ENCODE assay signal across 19 cellular contexts in the genomic region with DNA sequence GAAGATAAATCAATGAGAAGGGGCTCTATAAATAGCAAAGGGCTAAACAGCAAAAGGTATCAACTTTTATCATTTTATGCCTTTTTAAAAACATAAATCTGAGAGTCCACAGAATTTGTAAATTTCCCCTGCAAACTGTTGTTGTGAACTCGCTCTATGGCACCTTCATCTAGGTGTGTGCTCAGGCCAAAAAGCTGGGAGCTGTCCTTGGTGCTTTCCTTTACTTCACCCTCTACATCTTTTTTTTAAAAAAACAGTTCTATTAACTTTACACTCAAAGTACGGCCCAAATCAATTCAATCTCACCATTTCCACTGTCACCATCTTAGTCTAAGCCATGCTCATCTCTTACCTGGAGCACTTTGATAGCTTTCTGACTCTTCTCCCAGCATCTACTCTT.
DNase-seq lines count a peak whose midpoint lies in the region; ATAC-seq and TF ChIP-seq lines count a peak whose summit lies in the region.
"Had no signal": no experiment of that assay in that cellular context is flagged by ENCODE, and none has a peak within 500 bp of the region (broad histone marks: within the 10 kb centered on the region; RNA-seq: fewer than 3 reads in every experiment).

No MANE protein-coding gene starts in this region.

- in situ Hi-C loops in T47D (cut with HindIII; ENCODE audit: low pct_unique_long_range_greater_than_20kb, low sequenced_read_pairs) (no loop called here), mammary epithelial cell (cut with MboI; ENCODE audit: low sequenced_read_pairs in 2 of 2) (no loop called here)

- 73% methylated on average over 2 of the region's 2 CpGs for WGBS in mammary epithelial cell (ENCODE audit: low coverage, missing lambda C conversion rate)
- 52% methylated on average over 2 of the region's 2 CpGs for WGBS in hepatocyte (ENCODE audit: low lambda C conversion rate, missing lambda C conversion rate)

- H3K4me2 ChIP-seq in mammary epithelial cell (ENCODE audit: insufficient read depth, low read depth, low read length): no peak overlapping the region
- H3K4me2 ChIP-seq in PC-3 (ENCODE audit: low read length): no peak overlapping the region
- no peak overlapping the region for H3K4me2 ChIP-seq in hepatocyte
- no peak overlapping the region for H3K4me2 ChIP-seq in neural progenitor cell
- H3K4me2 ChIP-seq: BLaER1 treated with 17β-estradiol and CSF1 and Interleukin-3, amounts not matched to agents 10 nM and 100 nM had no signal

- H3K4me3 Mint-ChIP-seq in neural progenitor cell: no peak overlapping the region
- H3K4me3 Mint-ChIP-seq: CD8-positive, alpha-beta T cell had no signal

- H3K9me3 ChIP-seq in mammary epithelial cell (replicated peaks; ENCODE audit: insufficient read depth, low read length) (no peaks in the 10 kb centered on the region), PC-3 (ENCODE audit: low read length) (no peaks in the 10 kb centered on the region), hepatocyte (ENCODE audit: low read depth) (no peaks in the 10 kb centered on the region), neural progenitor cell (ENCODE audit: low read depth) (no peaks in the 10 kb centered on the region)
- H3K9me3 ChIP-seq: BLaER1 treated with 17β-estradiol and CSF1 and Interleukin-3, amounts not matched to agents 10 nM and 100 nM; SJSA1 had no signal

- TF ChIP-seq CTCF in mammary epithelial cell (conservative IDR thresholded peaks at IDR 0.05 in 1 of 2, IDR thresholded peaks at IDR 0.05 in 1 of 2; ENCODE audit: extremely low read depth in 1 of 2, insufficient read depth in 1 of 2, low read depth in 1 of 2, low read length in 2 of 2) (no peak), PC-3 (conservative IDR thresholded peaks at IDR 0.05; ENCODE audit: low read depth, low read length) (no peak), hepatocyte (IDR thresholded peaks at IDR 0.05; ENCODE audit: poor library complexity) (no peak), neural progenitor cell (IDR thresholded peaks at IDR 0.05) (no peak)

- CTCF ChIA-PET in mammary epithelial cell (lab: Charles Lee; ENCODE audit: low non-redundant PET) (no interaction called here), PC-3 (lab: Charles Lee) (no interaction called here)

- ATAC-seq in PC-3: peak; percentile 31; the same call in 1 of the 2 replicates
- ATAC-seq: CD8-positive, alpha-beta T cell; K562; Panc1 had no signal

- intact Hi-C loops in mammary epithelial cell (cut with micrococcal nuclease): no loop called here
- intact Hi-C loops in PC-3 (cut with micrococcal nuclease): no loop called here
- intact Hi-C loops in head of caudate nucleus (cut with DNase I): no loop called here

- peaks cover 6% of the 10 kb centered on the region for H3K27me3 Mint-ChIP-seq in neural progenitor cell (ENCODE audit: insufficient read depth, low read depth)

- H3K4me1 ChIP-seq in mammary epithelial cell (ENCODE audit: insufficient read depth, low read length) (no peaks in the 10 kb centered on the region), PC-3 (ENCODE audit: insufficient read depth, low read length) (no peaks in the 10 kb centered on the region), hepatocyte (ENCODE audit: insufficient read depth) (no peaks in the 10 kb centered on the region), neural progenitor cell (peaks cover 17% of the 10 kb centered on the region)
- H3K4me1 ChIP-seq: BLaER1 treated with 17β-estradiol and CSF1 and Interleukin-3, amounts not matched to agents 10 nM and 100 nM; SJSA1 had no signal

- no peak overlapping the region for H3K27ac ChIP-seq in mammary epithelial cell (ENCODE audit: insufficient read depth, low read depth, low read length)
- no peak overlapping the region for H3K27ac ChIP-seq in PC-3 (ENCODE audit: low read length)
- H3K27ac ChIP-seq in hepatocyte: no peak overlapping the region
- H3K27ac ChIP-seq in neural progenitor cell: no peak overlapping the region
- H3K27ac ChIP-seq: BLaER1 treated with 17β-estradiol and CSF1 and Interleukin-3, amounts not matched to agents 10 nM and 100 nM; SJSA1 had no signal

- H3K36me3 Mint-ChIP-seq in neural progenitor cell: no peaks in the 10 kb centered on the region
- H3K36me3 Mint-ChIP-seq: CD8-positive, alpha-beta T cell had no signal

- H3K9ac ChIP-seq in mammary epithelial cell (ENCODE audit: insufficient read depth, low read length): no peak overlapping the region
- H3K9ac ChIP-seq in PC-3 (ENCODE audit: low read length): no peak overlapping the region
- no peak overlapping the region for H3K9ac ChIP-seq in neural progenitor cell
- H3K9ac ChIP-seq: BLaER1 treated with 17β-estradiol and CSF1 and Interleukin-3, amounts not matched to agents 10 nM and 100 nM had no signal

- no peaks in the 10 kb centered on the region for H3K27me3 ChIP-seq in mammary epithelial cell (ENCODE audit: insufficient read depth, low read length)
- peaks cover 56% of the 10 kb centered on the region for H3K27me3 ChIP-seq in PC-3 (ENCODE audit: low read length)
- no peaks in the 10 kb centered on the region for H3K27me3 ChIP-seq in hepatocyte
- H3K27me3 ChIP-seq in neural progenitor cell: no peaks in the 10 kb centered on the region
- H3K27me3 ChIP-seq: BLaER1 treated with 17β-estradiol and CSF1 and Interleukin-3, amounts not matched to agents 10 nM and 100 nM; SJSA1 had no signal

- H3K27ac Mint-ChIP-seq in neural progenitor cell: no peak overlapping the region
- H3K27ac Mint-ChIP-seq: CD8-positive, alpha-beta T cell had no signal

- H3K4me3 ChIP-seq in mammary epithelial cell (replicated peaks in 1 of 3; ENCODE audit: insufficient read depth in 1 of 3, low read depth in 2 of 3, low read length in 3 of 3) (no peak overlapping the region), PC-3 (ENCODE audit: low read length) (no peak overlapping the region), hepatocyte (no peak overlapping the region), neural progenitor cell (no peak overlapping the region)
- H3K4me3 ChIP-seq: BLaER1 treated with 17β-estradiol and CSF1 and Interleukin-3, amounts not matched to agents 10 nM and 100 nM; K562; SJSA1 had no signal

- H3K9me3 Mint-ChIP-seq in neural progenitor cell: peaks cover 2% of the 10 kb centered on the region
- H3K9me3 Mint-ChIP-seq: CD8-positive, alpha-beta T cell had no signal

- BruUV-seq in mammary epithelial cell (replicated peaks; lab: Mats Ljungman, UMichigan): no TSS peak
- no TSS peak for BruUV-seq in PC-3 (replicated peaks; lab: Mats Ljungman, UMichigan)

- POLR2A ChIA-PET in PC-3 (lab: Charles Lee; ENCODE audit: unreplicated experiment): interaction anchor here (0.7 kb wide), 1 partner anchor 30 kb away, joined by 5 read pairs; no protein-coding TSS in a partner anchor

- no peaks in the 10 kb centered on the region for H3F3A ChIP-seq in PC-3 (ENCODE audit: low read length, unreplicated experiment)
- peaks cover 13% of the 10 kb centered on the region for H3F3A ChIP-seq in neural progenitor cell (ENCODE audit: low read depth)

- H3K36me3 ChIP-seq in mammary epithelial cell (ENCODE audit: insufficient read depth, low read length) (no peaks in the 10 kb centered on the region), PC-3 (ENCODE audit: low read depth, low read length) (no peaks in the 10 kb centered on the region), hepatocyte (replicated peaks; ENCODE audit: insufficient read depth, low read depth) (no peaks in the 10 kb centered on the region), neural progenitor cell (no peaks in the 10 kb centered on the region)
- H3K36me3 ChIP-seq: BLaER1 treated with 17β-estradiol and CSF1 and Interleukin-3, amounts not matched to agents 10 nM and 100 nM; SJSA1 had no signal

- peaks cover 31% of the 10 kb centered on the region for H3K4me1 Mint-ChIP-seq in neural progenitor cell

- DNase-seq in T47D (ENCODE audit: low read depth in 1 of 2, low spot score in 1 of 2): peak; percentile 26 to 37
- DNase-seq in mammary epithelial cell: no peak
- DNase-seq in PC-3: peak; percentile 10
- DNase-seq in hepatocyte (ENCODE audit: low spot score): peak; percentile 27
- DNase-seq in neural progenitor cell (ENCODE audit: low spot score): peak; percentile 29
- no peak for DNase-seq in SIG-M5 treated with dmso at 0.1 percent for 504 hours (lab: John Stamatoyannopoulos, UW; ENCODE audit: unreplicated experiment)
- no peak for DNase-seq in stimulated activated CD4-positive, alpha-beta T cell treated with anti-CD3 and anti-CD28 coated beads, Interleukin-2, amount 100 ng/mL, for 48 hours
- no peak for DNase-seq in head of caudate nucleus
- DNase-seq: Calu3; CD8-positive, alpha-beta T cell; GF-D8; MV-4-11; NCI-H187 treated with DMSO at 0.1 percent for 48 hours; NCI-H526; SW 1271 had no signal

- H3K79me2 ChIP-seq in mammary epithelial cell (ENCODE audit: insufficient read depth, low read length) (no peaks in the 10 kb centered on the region), PC-3 (ENCODE audit: low read length) (no peaks in the 10 kb centered on the region), hepatocyte (no peaks in the 10 kb centered on the region), neural progenitor cell (ENCODE audit: low read depth) (no peaks in the 10 kb centered on the region)

- H2AFZ ChIP-seq in mammary epithelial cell (ENCODE audit: low read depth, low read length) (no peak overlapping the region), PC-3 (ENCODE audit: low read length) (no peak overlapping the region), hepatocyte (no peak overlapping the region), neural progenitor cell (replicated peaks) (no peak overlapping the region)

- H3K9me2 ChIP-seq in PC-3 (replicated peaks; ENCODE audit: low read length) (no peaks in the 10 kb centered on the region), hepatocyte (replicated peaks; ENCODE audit: insufficient read depth) (no peaks in the 10 kb centered on the region)

- dilution Hi-C loops in mammary epithelial cell (cut with HindIII; ENCODE audit: low sequenced_read_pairs): no loop called here

- no peaks in the 10 kb centered on the region for H4K20me1 ChIP-seq in mammary epithelial cell (ENCODE audit: insufficient read depth, low read length)
- no peaks in the 10 kb centered on the region for H4K20me1 ChIP-seq in PC-3 (ENCODE audit: low read length)
- no peaks in the 10 kb centered on the region for H4K20me1 ChIP-seq in hepatocyte (ENCODE audit: insufficient read depth, poor library complexity, severe bottlenecking)
- peaks cover 7% of the 10 kb centered on the region for H4K20me1 ChIP-seq in neural progenitor cell (ENCODE audit: low read depth)
- H4K20me1 ChIP-seq: BLaER1 treated with 17β-estradiol and CSF1 and Interleukin-3, amounts not matched to agents 10 nM and 100 nM had no signal

Comparison
In these comparisons a context has a peak if more than half of its experiments do, and no peak if none do; other contexts are left out.
1. DNase-seq: peak in T47D (2 of 2), PC-3 (single experiment), hepatocyte (single experiment) and neural progenitor cell (single experiment); none in mammary epithelial cell (single experiment), SIG-M5 treated with dmso at 0.1 percent for 504 hours (single experiment), stimulated activated CD4-positive, alpha-beta T cell treated with anti-CD3 and anti-CD28 coated beads, Interleukin-2, amount 100 ng/mL, for 48 hours (0 of 2) and head of caudate nucleus (0 of 42).